8 cellular contexts compared by ENCODE assay signal in the genomic region with DNA sequence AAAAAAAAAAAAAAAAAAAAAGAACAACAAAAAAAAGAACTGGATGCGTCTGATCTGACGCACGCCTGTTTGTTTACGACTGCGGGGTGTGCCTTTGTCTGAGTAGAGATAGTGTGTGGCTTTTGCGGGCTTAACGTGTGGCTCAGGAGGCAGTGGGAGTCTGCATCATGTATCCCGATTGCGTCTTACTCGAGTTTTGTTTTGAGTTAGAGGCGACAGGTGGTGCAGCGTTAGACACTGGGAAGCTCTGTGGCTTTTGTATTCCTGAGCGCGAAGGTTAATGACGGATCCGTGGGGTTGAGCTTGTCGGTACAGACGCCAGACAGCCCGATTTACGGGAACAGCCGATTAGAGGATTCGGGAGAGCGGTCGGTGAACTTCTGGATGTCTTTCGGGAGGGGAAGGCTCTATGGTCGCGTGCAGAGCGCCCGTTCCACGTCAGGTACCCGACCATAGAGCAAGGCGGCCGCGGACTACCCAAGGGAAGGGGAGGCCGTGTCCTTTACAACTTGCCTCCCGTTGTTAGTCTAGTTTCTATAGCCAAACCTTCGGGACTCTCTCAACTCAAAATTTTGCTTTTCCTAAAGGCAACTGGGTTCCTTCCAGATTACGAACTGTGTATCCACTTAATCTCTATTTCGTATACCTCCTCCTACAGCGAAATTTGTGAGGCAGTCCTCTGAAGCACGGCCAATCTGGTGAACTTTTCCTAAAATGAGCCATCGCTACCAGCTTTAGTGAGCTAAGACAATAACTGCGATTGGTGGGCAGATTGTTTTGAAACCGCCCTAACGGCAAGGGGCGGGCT. TPM values are rescaled to one million over a fixed set of nuclear protein-coding genes. Genes with fewer than 3 reads are reported as not detected.
DNase-seq lines count a peak whose midpoint lies in the region; ATAC-seq and TF ChIP-seq lines count a peak whose summit lies in the region.

No MANE protein-coding gene starts in this region.

- H2AK5ac ChIP-seq in trophoblast cell (ENCODE audit: low read length), result peak overlapping the region; percentile 76

- peaks cover 0 to 37% of the 10 kb centered on the region in 2 donors for H3K36me3 ChIP-seq in gastroesophageal sphincter
- peaks cover 20 to 24% of the 10 kb centered on the region in 2 experiments for H3K36me3 ChIP-seq in trophoblast cell (ENCODE audit: control insufficient read depth in 1 of 2, insufficient read depth in 2 of 2, low read length in 2 of 2)

- H3K27me3 ChIP-seq in gastroesophageal sphincter (no peaks in the 10 kb centered on the region), trophoblast cell (ENCODE audit: insufficient read depth, low read length) (no peaks in the 10 kb centered on the region)

- TF ChIP-seq CTCF in AG09309 (IDR thresholded peaks at IDR 0.05; ENCODE audit: control insufficient read depth, insufficient read depth, low read depth, low read length, missing control alignments), result no peak
- no peak for TF ChIP-seq CTCF in gastroesophageal sphincter (IDR thresholded peaks at IDR 0.05)
- no peak for TF ChIP-seq CTCF in type B pancreatic cell (conservative IDR thresholded peaks at IDR 0.05)

- H3K4ac ChIP-seq in trophoblast cell (ENCODE audit: low read depth, low read length), result peak overlapping the region; percentile 57

- peak overlapping the region; percentile 25 for H4K8ac ChIP-seq in trophoblast cell (ENCODE audit: low read depth, low read length)

- peak overlapping the region; percentile 13 for H3K18ac ChIP-seq in trophoblast cell (ENCODE audit: low read length)

- H3K27ac Mint-ChIP-seq in type B pancreatic cell, result peak overlapping the region; percentile 100

- no peak overlapping the region for H2BK12ac ChIP-seq in trophoblast cell (ENCODE audit: low read length)

- WGBS in gastroesophageal sphincter (ENCODE audit: low coverage in 1 of 2), 2 donors, result 0% methylated on average over 9 to 27 of the region's 46 CpGs
- WGBS in trophoblast cell (ENCODE audit: extremely low coverage, insufficient coverage, insufficient read length), result no CpG with 5 or more reads among the region's 46 CpGs

- ATAC-seq in GM18867 (IDR thresholded peaks at IDR 0.05; ENCODE audit: unreplicated experiment) (peak; percentile 5), HG03571 (IDR thresholded peaks at IDR 0.05; ENCODE audit: unreplicated experiment) (peak; percentile 10), gastroesophageal sphincter (peak; percentile 8)

- H2BK5ac ChIP-seq in trophoblast cell (ENCODE audit: low read depth, low read length, poor library complexity), result peak overlapping the region; percentile 66

- peak overlapping the region; percentile 92 for H3K4me3 Mint-ChIP-seq in type B pancreatic cell

- H3K4me1 ChIP-seq in gastroesophageal sphincter (peaks cover 4 to 41% (median 27%) of the 10 kb centered on the region in 3 donors), trophoblast cell (ENCODE audit: control insufficient read depth in 1 of 2, insufficient read depth in 2 of 2, low read length in 2 of 2) (peaks cover 6 to 9% of the 10 kb centered on the region in 2 experiments)

- H2AFZ ChIP-seq in trophoblast cell (ENCODE audit: insufficient read depth, low read length, poor library complexity), result peak overlapping the region; percentile 2

- peak overlapping the region; percentile 53 for H3K4me3 ChIP-seq in AG09309 (ENCODE audit: control insufficient read depth, low read depth, low read length)
- H3K4me3 ChIP-seq in gastroesophageal sphincter, result peak overlapping the region; percentile 67 to 74
- peak overlapping the region; percentile 75 for H3K4me3 ChIP-seq in trophoblast cell (ENCODE audit: low read depth, low read length)

- peak overlapping the region; percentile 5 for H2BK120ac ChIP-seq in trophoblast cell (ENCODE audit: insufficient read depth, low read length, poor library complexity)

- peak overlapping the region; percentile 95 for H3K4me2 ChIP-seq in trophoblast cell (ENCODE audit: low read length)

- H3K79me1 ChIP-seq in trophoblast cell (ENCODE audit: low read length), result peaks cover 24% of the 10 kb centered on the region

- peak overlapping the region; percentile 40 for H3K14ac ChIP-seq in trophoblast cell (ENCODE audit: low read length)

- peaks cover 25% of the 10 kb centered on the region for H3K4me1 Mint-ChIP-seq in type B pancreatic cell (ENCODE audit: unreplicated experiment)

- H3K9ac ChIP-seq in trophoblast cell (ENCODE audit: low read length), result peak overlapping the region; percentile 88

- TF ChIP-seq POLR2A in Raji (IDR thresholded peaks at IDR 0.05; ENCODE audit: insufficient read depth, low read depth, low read length), result peak; percentile 60; the same call in 1 of the 2 replicates
- peak; percentile 81 to 86 for TF ChIP-seq POLR2A in gastroesophageal sphincter (IDR thresholded peaks at IDR 0.05)

- peaks cover 36% of the 10 kb centered on the region for H3K79me2 ChIP-seq in trophoblast cell (ENCODE audit: control insufficient read depth, insufficient read depth, low read length, poor library complexity)

- peak overlapping the region; percentile 93 for H4K91ac ChIP-seq in trophoblast cell (ENCODE audit: low read depth, low read length)

- TF ChIP-seq EP300 in gastroesophageal sphincter (IDR thresholded peaks at IDR 0.05), result no peak

- DNase-seq in AG09309 (ENCODE audit: low read depth) (peak; percentile 65), trophoblast cell (peak; percentile 68 to 76), type B pancreatic cell (ENCODE audit: extremely low spot score, unreplicated experiment) (peak; percentile 74)
- peak; percentile 86 for DNase-seq in activated naive CD4-positive, alpha-beta T cell treated with Interleukin-2 at 50 U/mL for 16 hours

- H3K9me3 Mint-ChIP-seq in type B pancreatic cell, result no peaks in the 10 kb centered on the region

- H3K36me3 Mint-ChIP-seq in type B pancreatic cell, result peaks cover 13% of the 10 kb centered on the region

- H4K12ac ChIP-seq in trophoblast cell (ENCODE audit: low read depth, low read length), result peak overlapping the region; percentile 33

- H3K23ac ChIP-seq in trophoblast cell (ENCODE audit: low read length), result no peak overlapping the region

- H3K27ac ChIP-seq in gastroesophageal sphincter, result peak overlapping the region; percentile 97 to 99 (median 98)
- H3K27ac ChIP-seq in trophoblast cell (ENCODE audit: low read depth, low read length), result peak overlapping the region; percentile 89

- H3K27me3 Mint-ChIP-seq in type B pancreatic cell, result peaks cover 3% of the 10 kb centered on the region

- H3K9me3 ChIP-seq in gastroesophageal sphincter (no peaks in the 10 kb centered on the region), trophoblast cell (ENCODE audit: insufficient read depth, low read depth, low read length) (peaks cover 2% of the 10 kb centered on the region)

RNA-seq across cellular contexts. Expression of a gene that starts 0.9 kb away (rescaled TPM):
- total RNA-seq in gastroesophageal sphincter (100 to 1,000 TPM; 142 to 204 (median 160) TPM), type B pancreatic cell (ENCODE audit: low replicate concordance) (189 and 244 TPM in 2 replicates)
- 233 and 238 TPM in 2 replicates for polyA plus RNA-seq in trophoblast cell (2013)

RNA-seq across cellular contexts. Expression of a gene that starts 44.2 kb away (rescaled TPM):
- total RNA-seq in gastroesophageal sphincter (100 to 1,000 TPM; 129 to 232 (median 166) TPM), type B pancreatic cell (ENCODE audit: low replicate concordance) (8.8 and 20.9 TPM in 2 replicates)
- polyA plus RNA-seq in trophoblast cell (2013), result 76.6 and 78.9 TPM in 2 replicates

RNA-seq across cellular contexts. Expression of a gene that starts 46.7 kb away (rescaled TPM):
- total RNA-seq in gastroesophageal sphincter, result 10 to 100 TPM; 11.6 to 18.9 (median 15.9) TPM
- 24.7 and 26.3 TPM in 2 replicates for polyA plus RNA-seq in trophoblast cell (2013)
- 26.7 and 42.6 TPM in 2 replicates for total RNA-seq in type B pancreatic cell (ENCODE audit: low replicate concordance)

Comparison
In these comparisons a context has a peak if more than half of its experiments do, and no peak if none do; other contexts are left out.
1. Peak in every context shown above with its lines: DNase-seq, ATAC-seq, H3K4me3 ChIP-seq and H3K27ac ChIP-seq.